8 cellular contexts compared by ENCODE assay signal in genomic region chr11:62575156-62575555, GRCh38. TPM values are rescaled to one million over a fixed set of nuclear protein-coding genes. Genes with fewer than 3 reads are reported as not detected.
DNase-seq lines count a peak whose midpoint lies in the region; ATAC-seq lines count a peak whose summit lies in the region.

No MANE protein-coding gene starts in this region.

- ATAC-seq in activated T-helper 17 cell treated with anti-CD3 and anti-CD28 coated beads, Interleukin-2, amount 50 U/mL, for 72 hours (replicated peaks), result no peak
- ATAC-seq in stimulated activated naive CD8-positive, alpha-beta T cell treated with anti-CD3 and anti-CD28 coated beads, Interleukin-15, amount 100 ng/mL, for 72 hours, result no peak
- no peak for ATAC-seq in GM21576 (IDR thresholded peaks at IDR 0.05; ENCODE audit: unreplicated experiment)

- peaks cover 53% of the 10 kb centered on the region for H3K36me3 ChIP-seq in iPS-18a (ENCODE audit: control insufficient read depth, low read depth, low read length)

- H3K36me3 Mint-ChIP-seq in activated T-helper 17 cell treated with anti-CD3 and anti-CD28 coated beads, Interleukin-2, amount 50 U/mL, for 72 hours (ENCODE audit: low read depth), result peaks cover 86% of the 10 kb centered on the region

- no peak overlapping the region for H3K27ac ChIP-seq in iPS-18a (ENCODE audit: low read length)

- H3K27me3 Mint-ChIP-seq in activated T-helper 17 cell treated with anti-CD3 and anti-CD28 coated beads, Interleukin-2, amount 50 U/mL, for 72 hours, result no peaks in the 10 kb centered on the region
- no peaks in the 10 kb centered on the region for H3K27me3 Mint-ChIP-seq in stimulated activated naive CD8-positive, alpha-beta T cell treated with anti-CD3 and anti-CD28 coated beads, Interleukin-15, amount 100 ng/mL, for 72 hours

- peak overlapping the region; percentile 93 for H3K4me3 ChIP-seq in iPS-18a (ENCODE audit: low read length)

- H3K9ac ChIP-seq in iPS-18a (ENCODE audit: low read length), result peak overlapping the region; percentile 76

- peak overlapping the region; percentile 98 for H3K27ac Mint-ChIP-seq in activated T-helper 17 cell treated with anti-CD3 and anti-CD28 coated beads, Interleukin-2, amount 50 U/mL, for 72 hours
- H3K27ac Mint-ChIP-seq in stimulated activated naive CD8-positive, alpha-beta T cell treated with anti-CD3 and anti-CD28 coated beads, Interleukin-15, amount 100 ng/mL, for 72 hours, result peak overlapping the region; percentile 99 to 100

- H3K4me3 Mint-ChIP-seq in activated T-helper 17 cell treated with anti-CD3 and anti-CD28 coated beads, Interleukin-2, amount 50 U/mL, for 72 hours, result peak overlapping the region; percentile 98
- peak overlapping the region; percentile 95 to 100 for H3K4me3 Mint-ChIP-seq in stimulated activated naive CD8-positive, alpha-beta T cell treated with anti-CD3 and anti-CD28 coated beads, Interleukin-15, amount 100 ng/mL, for 72 hours

- H3K4me1 ChIP-seq in iPS-18a (ENCODE audit: control insufficient read depth, low read depth, low read length), result peaks cover 7% of the 10 kb centered on the region

- DNase-seq in NCI-H2227 (lab: John Stamatoyannopoulos, UW; ENCODE audit: unreplicated experiment) (peak; percentile 46), NCI-H2227 treated with DMSO at 0.1 percent for 48 hours (lab: John Stamatoyannopoulos, UW) (no peak), H4 (ENCODE audit: low spot score) (no peak), NCI-H1048 (lab: John Stamatoyannopoulos, UW) (no peak)
- no peak for DNase-seq in stimulated activated naive CD8-positive, alpha-beta T cell treated with anti-CD3 and anti-CD28 coated beads, Interleukin-15, amount 100 ng/mL, for 72 hours

- H3K27me3 ChIP-seq in iPS-18a (ENCODE audit: control insufficient read depth, insufficient read depth, low read length), result no peaks in the 10 kb centered on the region

- H3K9me3 Mint-ChIP-seq in activated T-helper 17 cell treated with anti-CD3 and anti-CD28 coated beads, Interleukin-2, amount 50 U/mL, for 72 hours, result no peaks in the 10 kb centered on the region
- H3K9me3 Mint-ChIP-seq in stimulated activated naive CD8-positive, alpha-beta T cell treated with anti-CD3 and anti-CD28 coated beads, Interleukin-15, amount 100 ng/mL, for 72 hours, result no peaks in the 10 kb centered on the region

- H3K4me1 Mint-ChIP-seq in activated T-helper 17 cell treated with anti-CD3 and anti-CD28 coated beads, Interleukin-2, amount 50 U/mL, for 72 hours, result peaks cover 33% of the 10 kb centered on the region
- peaks cover 48% of the 10 kb centered on the region for H3K4me1 Mint-ChIP-seq in stimulated activated naive CD8-positive, alpha-beta T cell treated with anti-CD3 and anti-CD28 coated beads, Interleukin-15, amount 100 ng/mL, for 72 hours

- H3K9me3 ChIP-seq in iPS-18a (ENCODE audit: control insufficient read depth, low read depth, low read length), result no peaks in the 10 kb centered on the region

RNA-seq across cellular contexts. Expression of gene EEF1G, which starts 1.5 kb away (rescaled TPM):
- total RNA-seq in activated T-helper 17 cell treated with anti-CD3 and anti-CD28 coated beads, Interleukin-2, amount 50 U/mL, for 72 hours, result 1,000 to 10,000 TPM; 1,690 to 1,865 TPM
- total RNA-seq in H4 (2014; rRNA removed; shearing (Covaris generic)), result 1,742 and 1,908 TPM in 2 replicates

RNA-seq across cellular contexts. Expression of gene TUT1, which starts 16.2 kb away (rescaled TPM):
- total RNA-seq in activated T-helper 17 cell treated with anti-CD3 and anti-CD28 coated beads, Interleukin-2, amount 50 U/mL, for 72 hours, result 10 to 100 TPM; 23.8 to 25.7 TPM
- 2.3 and 5.4 TPM in 2 replicates for total RNA-seq in H4 (2014; rRNA removed; shearing (Covaris generic))

RNA-seq across cellular contexts. Expression of gene MTA2, which starts 26.5 kb away (rescaled TPM):
- 100 to 1,000 TPM; 142 to 198 TPM for total RNA-seq in activated T-helper 17 cell treated with anti-CD3 and anti-CD28 coated beads, Interleukin-2, amount 50 U/mL, for 72 hours
- 96.1 and 108 TPM in 2 replicates for total RNA-seq in H4 (2014; rRNA removed; shearing (Covaris generic))

RNA-seq across cellular contexts. Expression of gene AHNAK, which starts 28.6 kb away (rescaled TPM):
- 100 to 1,000 TPM; 155 to 336 TPM for total RNA-seq in activated T-helper 17 cell treated with anti-CD3 and anti-CD28 coated beads, Interleukin-2, amount 50 U/mL, for 72 hours
- total RNA-seq in H4 (2014; rRNA removed; shearing (Covaris generic)), result 47.0 and 60.1 TPM in 2 replicates

RNA-seq across cellular contexts. Expression of gene EML3, which starts 37.4 kb away (rescaled TPM):
- 100 to 1,000 TPM; 122 to 130 TPM for total RNA-seq in activated T-helper 17 cell treated with anti-CD3 and anti-CD28 coated beads, Interleukin-2, amount 50 U/mL, for 72 hours
- 10.1 and 13.8 TPM in 2 replicates for total RNA-seq in H4 (2014; rRNA removed; shearing (Covaris generic))
